2 cellular contexts compared by ENCODE assay signal in genomic region chr7:1706721-1707613, GRCh38.
TF ChIP-seq lines count a peak whose summit lies in the region.

No MANE protein-coding gene starts in this region.

TF ChIP-seq in SK-N-SH, 30 proteins besides CTCF, POLR2A, EP300 and RAD21 (continued from another document):
- TF ChIP-seq TEAD4 (IDR thresholded peaks at IDR 0.05; ENCODE audit: borderline replicate concordance, insufficient read depth) (no peak), FOSL2 (IDR thresholded peaks at IDR 0.05; ENCODE audit: borderline replicate concordance, low read depth) (no peak), ELF1 (IDR thresholded peaks at IDR 0.05) (no peak), TAF1 (IDR thresholded peaks at IDR 0.05; ENCODE audit: borderline replicate concordance, low read depth, low read length) (no peak), NFIC (IDR thresholded peaks at IDR 0.05; ENCODE audit: borderline replicate concordance) (no peak), YY1 (IDR thresholded peaks at IDR 0.05; ENCODE audit: low read depth) (no peak), SIN3A (IDR thresholded peaks at IDR 0.05; ENCODE audit: borderline replicate concordance, low read depth, low read length) (no peak)

TF ChIP-seq in SK-N-SH treated with all-trans-retinoic acid at 6 μM for 48 hours, 23 proteins besides CTCF, POLR2A, EP300 and RAD21 (continued from another document):
- TF ChIP-seq CREB5 (CRISPR knock-in tag; IDR thresholded peaks at IDR 0.05; ENCODE audit: low read depth): no peak
- TF ChIP-seq GLIS3 (CRISPR knock-in tag; IDR thresholded peaks at IDR 0.05): no peak
- TF ChIP-seq ISL1 (CRISPR knock-in tag; IDR thresholded peaks at IDR 0.05): no peak
